Comparison of ENCODE assay signal across 7 cellular contexts in genomic region chr5:15105799-15106393, GRCh38.
DNase-seq lines count a peak whose midpoint lies in the region; ATAC-seq and TF ChIP-seq lines count a peak whose summit lies in the region.

No MANE protein-coding gene starts in this region.

- no peaks in the 10 kb centered on the region for H3K9me3 Mint-ChIP-seq in activated naive CD4-positive, alpha-beta T cell treated with anti-CD3 and anti-CD28 coated beads, Interleukin-2, amount 50 U/mL, for 72 hours

- no peaks in the 10 kb centered on the region for H3K36me3 ChIP-seq in sigmoid colon

- TF ChIP-seq CTCF in sigmoid colon (IDR thresholded peaks at IDR 0.05): peak; percentile 42 to 74 (median 63)

- H3K36me3 Mint-ChIP-seq in activated naive CD4-positive, alpha-beta T cell treated with anti-CD3 and anti-CD28 coated beads, Interleukin-2, amount 50 U/mL, for 72 hours: no peaks in the 10 kb centered on the region

- no peaks in the 10 kb centered on the region for H3K27me3 ChIP-seq in sigmoid colon

- DNase-seq in Daoy (ENCODE audit: low read depth) (peak; percentile 43), NCI-H526 (lab: John Stamatoyannopoulos, UW) (peak; percentile 14 to 46), left ventricle myocardium superior (no peak), sigmoid colon (no peak)
- DNase-seq in activated naive CD4-positive, alpha-beta T cell treated with anti-CD3 and anti-CD28 coated beads, Interleukin-2, amount 50 U/mL, for 72 hours (ENCODE audit: low spot score in 2 of 2): peak in 1 of 2 donors; percentile 49

- intact Hi-C loops in left ventricle myocardium superior (cut with micrococcal nuclease) (loop anchor here (10.0 kb wide), 1 partner anchor 709 kb away; no protein-coding TSS in a partner anchor), sigmoid colon (cut with DNase I) (loop anchor here (5.0 to 10.0 kb wide), 3 partner anchors 159 to 1349 kb away; no protein-coding TSS in a partner anchor)

- ATAC-seq in GM19397 (IDR thresholded peaks at IDR 0.05; ENCODE audit: unreplicated experiment) (peak; percentile 83), HG03342 (IDR thresholded peaks at IDR 0.05; ENCODE audit: unreplicated experiment) (peak; percentile 94), left ventricle myocardium superior (peak; percentile 74)
- ATAC-seq in activated naive CD4-positive, alpha-beta T cell treated with anti-CD3 and anti-CD28 coated beads, Interleukin-2, amount 50 U/mL, for 72 hours: peak; percentile 59 to 73

- TF ChIP-seq POLR2A in sigmoid colon (IDR thresholded peaks at IDR 0.05): no peak

- H3K27ac Mint-ChIP-seq in activated naive CD4-positive, alpha-beta T cell treated with anti-CD3 and anti-CD28 coated beads, Interleukin-2, amount 50 U/mL, for 72 hours: no peak overlapping the region

- no peak overlapping the region for H3K27ac ChIP-seq in sigmoid colon

- H3K4me1 ChIP-seq in sigmoid colon: no peaks in the 10 kb centered on the region

- WGBS in sigmoid colon, 2 donors: 40 to 54% methylated on average over 2 of the region's 2 CpGs

- no peaks in the 10 kb centered on the region for H3K9me3 ChIP-seq in sigmoid colon

- H3K4me3 ChIP-seq in sigmoid colon: no peak overlapping the region

- no peak for TF ChIP-seq EP300 in sigmoid colon (IDR thresholded peaks at IDR 0.05)

Comparison
In these comparisons a context has a peak if more than half of its experiments do, and no peak if none do; other contexts are left out.
1. DNase-seq: peak in Daoy (single experiment) and NCI-H526 (2 of 2); none in left ventricle myocardium superior (single experiment) and sigmoid colon (single experiment).
2. Peak in every context shown above with its lines, with median percentiles within 50 percentile points of each other: ATAC-seq.